ENCODE assay signal across 12 cellular contexts in genomic region chr2:152566034-152566727, GRCh38.
DNase-seq lines count a peak whose midpoint lies in the region; ATAC-seq and TF ChIP-seq lines count a peak whose summit lies in the region.
"Had no signal": no experiment of that assay in that cellular context is flagged by ENCODE, and none has a peak within 500 bp of the region (broad histone marks: within the 10 kb centered on the region; RNA-seq: fewer than 3 reads in every experiment).

No MANE protein-coding gene starts in this region.

- H3K36me3 Mint-ChIP-seq in nephron (ENCODE audit: low read depth) = peaks cover 32% of the 10 kb centered on the region

- intact Hi-C loops in uterus (cut with DNase I; ENCODE audit: low total_unique reads) = no loop called here

- no peaks in the 10 kb centered on the region for H3K9me3 ChIP-seq in uterus
- H3K9me3 ChIP-seq: mucosa of descending colon had no signal

- peak overlapping the region; percentile 28 to 57 (median 44) for H3K27ac Mint-ChIP-seq in nephron
- H3K27ac Mint-ChIP-seq: activated T-cell treated with anti-CD3 and anti-CD28 coated beads, Interleukin-2, amount 50 U/mL, for 72 hours; stimulated activated naive CD8-positive, alpha-beta T cell treated with anti-CD3 and anti-CD28 coated beads, Interleukin-15, Interleukin-2, amounts not matched to agents 100 ng/mL and 50 ng/mL, for 24 hours had no signal

- H3K27me3 ChIP-seq in uterus = no peaks in the 10 kb centered on the region

- peaks cover 3% of the 10 kb centered on the region for H3K27me3 Mint-ChIP-seq in nephron (ENCODE audit: low read depth)

- ATAC-seq in GM18873 (IDR thresholded peaks at IDR 0.05; ENCODE audit: low FRiP score, unreplicated experiment) (peak; percentile 46), HG02623 (IDR thresholded peaks at IDR 0.05; ENCODE audit: unreplicated experiment) (peak; percentile 54), HG03460 (IDR thresholded peaks at IDR 0.05; ENCODE audit: unreplicated experiment) (peak; percentile 83)

- H3K36me3 ChIP-seq in uterus = no peaks in the 10 kb centered on the region

- H3K27ac ChIP-seq in uterus = no peak overlapping the region

- peaks cover 69% of the 10 kb centered on the region for H3K4me1 Mint-ChIP-seq in nephron

- H3K9me3 Mint-ChIP-seq in nephron = no peaks in the 10 kb centered on the region
- H3K9me3 Mint-ChIP-seq: activated T-cell treated with anti-CD3 and anti-CD28 coated beads, Interleukin-2, amount 50 U/mL, for 72 hours; stimulated activated naive CD8-positive, alpha-beta T cell treated with anti-CD3 and anti-CD28 coated beads, Interleukin-15, Interleukin-2, amounts not matched to agents 100 ng/mL and 50 ng/mL, for 24 hours had no signal

- no peak for TF ChIP-seq POLR2A in uterus (IDR thresholded peaks at IDR 0.05)

- H3K4me3 Mint-ChIP-seq in nephron = no peak overlapping the region
- H3K4me3 Mint-ChIP-seq: activated T-cell treated with anti-CD3 and anti-CD28 coated beads, Interleukin-2, amount 50 U/mL, for 72 hours; stimulated activated naive CD8-positive, alpha-beta T cell treated with anti-CD3 and anti-CD28 coated beads, Interleukin-15, Interleukin-2, amounts not matched to agents 100 ng/mL and 50 ng/mL, for 24 hours had no signal

- no peak overlapping the region for H3K4me3 ChIP-seq in uterus
- H3K4me3 ChIP-seq: K562, mucosa of descending colon had no signal

- H3K4me1 ChIP-seq in uterus = peaks cover 0 to 3% of the 10 kb centered on the region in 2 donors

- no peak for DNase-seq in uterus
- no peak for DNase-seq in NCI-H510A treated with DMSO at 0.1 percent for 48 hours (lab: John Stamatoyannopoulos, UW)
- no peak for DNase-seq in NCI-H748 (lab: John Stamatoyannopoulos, UW; ENCODE audit: unreplicated experiment)
- DNase-seq in NCI-H2081 treated with DMSO at 0.1 percent for 48 hours (lab: John Stamatoyannopoulos, UW) = no peak
- DNase-seq: activated T-cell treated with anti-CD3 and anti-CD28 coated beads, Interleukin-2, amount 50 U/mL, for 72 hours had no signal

- no peak for TF ChIP-seq CTCF in nephron (IDR thresholded peaks at IDR 0.05; ENCODE audit: unreplicated experiment in 3 of 3)
- TF ChIP-seq CTCF in uterus (IDR thresholded peaks at IDR 0.05) = no peak
